Comparison of ENCODE assay signal across 31 cellular contexts in genomic region chr1:33516891-33517550, GRCh38.
"Had no signal": no experiment of that assay in that cellular context is flagged by ENCODE, and none has a peak within 500 bp of the region (broad histone marks: within the 10 kb centered on the region; RNA-seq: fewer than 3 reads in every experiment).

No MANE protein-coding gene starts in this region.

- H3K36me3 ChIP-seq: adrenal gland, esophagus muscularis mucosa, gastrocnemius medialis, ovary, prostate gland, thyroid gland, upper lobe of right lung had no signal

- H3K4me3 Mint-ChIP-seq: activated CD4-positive, alpha-beta memory T cell treated with anti-CD3 and anti-CD28 coated beads, Interleukin-2, amount 10 ng/mL, durations not matched to agents 7 days and 5 days; activated CD4-positive, alpha-beta T cell treated with anti-CD3 and anti-CD28 coated beads, Interleukin-2, amount 10 ng/mL, durations not matched to agents 7 days and 5 days; activated naive CD8-positive, alpha-beta T cell; activated T-cell treated with anti-CD3 and anti-CD28 coated beads, Interleukin-2, amount 50 U/mL, for 24 hours; nephron; stimulated activated memory B cell treated with anti-CD40 and anti-IgM and Interleukin-4, amounts not matched to agents 10 μg/mL and 1 μg/mL and 100 μg/mL, for 72 hours; stimulated activated naive CD8-positive, alpha-beta T cell treated with anti-CD3 and anti-CD28 coated beads, Interleukin-15, amount 100 ng/mL, for 72 hours; WTC11 had no signal

- H3K4me3 ChIP-seq: adrenal gland, body of pancreas, esophagus muscularis mucosa, gastrocnemius medialis, hepatocyte, ovary, prostate gland, smooth muscle cell, thyroid gland, upper lobe of right lung had no signal

- H3K9me3 ChIP-seq: adrenal gland, body of pancreas, esophagus muscularis mucosa, gastrocnemius medialis, ovary, prostate gland, thyroid gland, upper lobe of right lung had no signal

- ATAC-seq: body of pancreas; gastrocnemius medialis; left cardiac atrium; stimulated activated memory B cell treated with anti-CD40 and anti-IgM and Interleukin-4, amounts not matched to agents 10 μg/mL and 1 μg/mL and 100 μg/mL, for 72 hours; stimulated activated naive CD8-positive, alpha-beta T cell treated with anti-CD3 and anti-CD28 coated beads, Interleukin-15, amount 100 ng/mL, for 72 hours; upper lobe of right lung had no signal

- H3K27me3 ChIP-seq: adrenal gland, body of pancreas, gastrocnemius medialis, hepatocyte, ovary, thyroid gland, upper lobe of right lung had no signal

- H3K79me2 ChIP-seq: hepatocyte had no signal

- H2AFZ ChIP-seq: hepatocyte had no signal

- H3K4me1 Mint-ChIP-seq: activated CD4-positive, alpha-beta memory T cell treated with anti-CD3 and anti-CD28 coated beads, Interleukin-2, amount 10 ng/mL, durations not matched to agents 7 days and 5 days; activated CD4-positive, alpha-beta T cell treated with anti-CD3 and anti-CD28 coated beads, Interleukin-2, amount 10 ng/mL, durations not matched to agents 7 days and 5 days; stimulated activated memory B cell treated with anti-CD40 and anti-IgM and Interleukin-4, amounts not matched to agents 10 μg/mL and 1 μg/mL and 100 μg/mL, for 72 hours; stimulated activated naive CD8-positive, alpha-beta T cell treated with anti-CD3 and anti-CD28 coated beads, Interleukin-15, amount 100 ng/mL, for 72 hours had no signal

- H3K9me3 Mint-ChIP-seq: activated CD4-positive, alpha-beta memory T cell treated with anti-CD3 and anti-CD28 coated beads, Interleukin-2, amount 10 ng/mL, durations not matched to agents 7 days and 5 days; activated CD4-positive, alpha-beta T cell treated with anti-CD3 and anti-CD28 coated beads, Interleukin-2, amount 10 ng/mL, durations not matched to agents 7 days and 5 days; activated T-cell treated with anti-CD3 and anti-CD28 coated beads, Interleukin-2, amount 50 U/mL, for 24 hours; stimulated activated naive CD8-positive, alpha-beta T cell treated with anti-CD3 and anti-CD28 coated beads, Interleukin-15, amount 100 ng/mL, for 72 hours had no signal

- H3K27ac ChIP-seq: adrenal gland, body of pancreas, esophagus muscularis mucosa, gastrocnemius medialis, hepatocyte, ovary, prostate gland, thyroid gland, upper lobe of right lung had no signal

- DNase-seq: activated CD4-positive, alpha-beta memory T cell treated with anti-CD3 and anti-CD28 coated beads, Interleukin-2, amount 10 ng/mL, durations not matched to agents 7 days and 5 days; activated CD4-positive, alpha-beta T cell treated with anti-CD3 and anti-CD28 coated beads for 1 hour; activated CD4-positive, alpha-beta T cell treated with anti-CD3 and anti-CD28 coated beads, Interleukin-2, amount 10 ng/mL, durations not matched to agents 7 days and 5 days; activated CD8-positive, alpha-beta memory T cell treated with anti-CD3 and anti-CD28 coated beads, Interleukin-2, amount 50 U/mL, for 48 hours; activated effector memory CD4-positive, alpha-beta T cell treated with Interleukin-2 at 50 U/mL for 16 hours; activated naive CD4-positive, alpha-beta T cell treated with Interleukin-2 at 50 U/mL for 16 hours; activated T-cell treated with anti-CD3 and anti-CD28 coated beads, Interleukin-2, amount 50 U/mL, for 24 hours; adrenal gland; aorta; body of pancreas; dermis blood vessel endothelial cell; effector CD4-positive, alpha-beta T cell; gastrocnemius medialis; islet precursor cell; left cardiac atrium; mammary epithelial cell; stimulated activated CD4-positive, alpha-beta T cell treated with anti-CD3 and anti-CD28 coated beads, Interleukin-1b, Interleukin-23, amount 100 ng/mL, for 48 hours; stimulated activated CD4-positive, alpha-beta T cell treated with anti-CD3 and anti-CD28 coated beads, Interleukin-4, amount 100 ng/mL, for 4 hours; stimulated activated CD8-positive, alpha-beta memory T cell treated with anti-CD3 and anti-CD28 coated beads, Interleukin-4, amount 100 ng/mL, for 48 hours; stimulated activated naive CD8-positive, alpha-beta T cell treated with anti-CD3 and anti-CD28 coated beads, Interleukin-15, amount 100 ng/mL, for 72 hours; thyroid gland; upper lobe of right lung had no signal

- H3K4me2 ChIP-seq: hepatocyte, smooth muscle cell had no signal

- H3K4me1 ChIP-seq: adrenal gland, body of pancreas, gastrocnemius medialis, prostate gland, thyroid gland, upper lobe of right lung had no signal

- H3K27ac Mint-ChIP-seq: activated CD4-positive, alpha-beta memory T cell treated with anti-CD3 and anti-CD28 coated beads, Interleukin-2, amount 10 ng/mL, durations not matched to agents 7 days and 5 days; activated CD4-positive, alpha-beta T cell treated with anti-CD3 and anti-CD28 coated beads, Interleukin-2, amount 10 ng/mL, durations not matched to agents 7 days and 5 days; activated naive CD8-positive, alpha-beta T cell; activated T-cell treated with anti-CD3 and anti-CD28 coated beads, Interleukin-2, amount 50 U/mL, for 24 hours; nephron; stimulated activated memory B cell treated with anti-CD40 and anti-IgM and Interleukin-4, amounts not matched to agents 10 μg/mL and 1 μg/mL and 100 μg/mL, for 72 hours; stimulated activated naive CD8-positive, alpha-beta T cell treated with anti-CD3 and anti-CD28 coated beads, Interleukin-15, amount 100 ng/mL, for 72 hours had no signal

- H3K36me3 Mint-ChIP-seq: activated naive CD8-positive, alpha-beta T cell; stimulated activated memory B cell treated with anti-CD40 and anti-IgM and Interleukin-4, amounts not matched to agents 10 μg/mL and 1 μg/mL and 100 μg/mL, for 72 hours; WTC11 had no signal

- H3K27me3 Mint-ChIP-seq: activated CD4-positive, alpha-beta T cell treated with anti-CD3 and anti-CD28 coated beads, Interleukin-2, amount 10 ng/mL, durations not matched to agents 7 days and 5 days; activated naive CD8-positive, alpha-beta T cell had no signal
